21 cellular contexts compared by ENCODE assay signal in genomic region chr7:24840543-24840942, GRCh38.
DNase-seq lines count a peak whose midpoint lies in the region; ATAC-seq and TF ChIP-seq lines count a peak whose summit lies in the region.
"Had no signal": no experiment of that assay in that cellular context is flagged by ENCODE, and none has a peak within 500 bp of the region (broad histone marks: within the 10 kb centered on the region; RNA-seq: fewer than 3 reads in every experiment).

No MANE protein-coding gene starts in this region.

- no peak overlapping the region for H3K4me2 ChIP-seq in Karpas-422 (ENCODE audit: low read depth, low read length, poor library complexity, severe bottlenecking)

- H3K4me1 Mint-ChIP-seq in Calu3 (ENCODE audit: low read depth, unreplicated experiment) = peaks cover 42% of the 10 kb centered on the region
- peaks cover 26% of the 10 kb centered on the region for H3K4me1 Mint-ChIP-seq in T-helper 17 cell
- H3K4me1 Mint-ChIP-seq in stimulated activated naive CD8-positive, alpha-beta T cell treated with anti-CD3 and anti-CD28 coated beads, Interleukin-15, amount 100 ng/mL, for 72 hours = peaks cover 21% of the 10 kb centered on the region

- BruUV-seq in Calu3 (replicated peaks; lab: Mats Ljungman, UMichigan) = no TSS peak

- peaks cover 96% of the 10 kb centered on the region for H3K4me1 ChIP-seq in Karpas-422 (ENCODE audit: low read length)

- DNase-seq in Calu3 (no peak), Karpas-422 (no peak), T-helper 17 cell (no peak), fibroblast of the aortic adventitia (ENCODE audit: low read depth) (peak; percentile 35), NCI-H1105 (lab: John Stamatoyannopoulos, UW) (no peak)
- DNase-seq in stimulated activated naive CD8-positive, alpha-beta T cell treated with anti-CD3 and anti-CD28 coated beads, Interleukin-15, amount 100 ng/mL, for 72 hours = no peak
- DNase-seq: C1 segment of cervical spinal cord; CD4-positive, alpha-beta memory T cell; COR-L47; GF-D8; Kasumi-1; NCI-H1092 treated with DMSO at 0.1 percent for 48 hours; NCI-H2029; NCI-H446; NCI-H526; NCI-H82; NK-92 treated with Interleukin-12 subunit alpha and Interleukin-12 subunit beta, amount 100 ng/mL, for 24 hours; SHP77 treated with DMSO at 0.1 percent for 48 hours had no signal

- H3K27ac ChIP-seq in Karpas-422 (ENCODE audit: low read length) = peak overlapping the region; percentile 99
- H3K27ac ChIP-seq: HL-60 had no signal

- H3K9me3 Mint-ChIP-seq in Calu3 (ENCODE audit: low read depth, unreplicated experiment) = no peaks in the 10 kb centered on the region
- no peaks in the 10 kb centered on the region for H3K9me3 Mint-ChIP-seq in stimulated activated naive CD8-positive, alpha-beta T cell treated with anti-CD3 and anti-CD28 coated beads, Interleukin-15, amount 100 ng/mL, for 72 hours
- H3K9me3 Mint-ChIP-seq: CD4-positive, alpha-beta memory T cell had no signal

- H3K9ac ChIP-seq in Karpas-422 (ENCODE audit: low read length) = no peak overlapping the region

- no peak for TF ChIP-seq CTCF in Calu3 (IDR thresholded peaks at IDR 0.05; ENCODE audit: unreplicated experiment)
- no peak for TF ChIP-seq CTCF in fibroblast of the aortic adventitia (IDR thresholded peaks at IDR 0.05; ENCODE audit: insufficient read depth, low read length)

- no peaks in the 10 kb centered on the region for H3K9me2 ChIP-seq in Karpas-422 (replicated peaks; ENCODE audit: insufficient read depth, low read length)

- H3K4me3 ChIP-seq in Karpas-422 (ENCODE audit: low read length) (no peak overlapping the region), fibroblast of the aortic adventitia (ENCODE audit: low read depth, low read length) (no peak overlapping the region)

- CTCF ChIA-PET in Calu3 (lab: Charles Lee) = no interaction called here

- no peak overlapping the region for H2AFZ ChIP-seq in Karpas-422 (ENCODE audit: low read length)

- ATAC-seq in T-helper 17 cell (no peak), GM21423 (IDR thresholded peaks at IDR 0.05; ENCODE audit: unreplicated experiment) (no peak)
- ATAC-seq in stimulated activated naive CD8-positive, alpha-beta T cell treated with anti-CD3 and anti-CD28 coated beads, Interleukin-15, amount 100 ng/mL, for 72 hours = no peak
- ATAC-seq: Panc1 had no signal

- peaks cover 32% of the 10 kb centered on the region for H3K36me3 ChIP-seq in Karpas-422 (ENCODE audit: insufficient read depth, low read length)

- H3K27me3 ChIP-seq in Karpas-422 (ENCODE audit: low read length) = no peaks in the 10 kb centered on the region

- H3K27me3 Mint-ChIP-seq in Calu3 (ENCODE audit: unreplicated experiment) (no peaks in the 10 kb centered on the region), T-helper 17 cell (no peaks in the 10 kb centered on the region)
- H3K27me3 Mint-ChIP-seq in stimulated activated naive CD8-positive, alpha-beta T cell treated with anti-CD3 and anti-CD28 coated beads, Interleukin-15, amount 100 ng/mL, for 72 hours = no peaks in the 10 kb centered on the region
- H3K27me3 Mint-ChIP-seq: CD4-positive, alpha-beta memory T cell had no signal

- H3K79me2 ChIP-seq in Karpas-422 (ENCODE audit: low read length) = peaks cover 11% of the 10 kb centered on the region

- H3K4me3 Mint-ChIP-seq in Calu3 (ENCODE audit: low read depth, unreplicated experiment) = no peak overlapping the region
- no peak overlapping the region for H3K4me3 Mint-ChIP-seq in T-helper 17 cell
- H3K4me3 Mint-ChIP-seq in stimulated activated naive CD8-positive, alpha-beta T cell treated with anti-CD3 and anti-CD28 coated beads, Interleukin-15, amount 100 ng/mL, for 72 hours = no peak overlapping the region
- H3K4me3 Mint-ChIP-seq: CD4-positive, alpha-beta memory T cell had no signal

- no peaks in the 10 kb centered on the region for H3K9me3 ChIP-seq in Karpas-422 (ENCODE audit: low read length)
- no peaks in the 10 kb centered on the region for H3K9me3 ChIP-seq in T-helper 17 cell (ENCODE audit: control insufficient read depth, low read length, poor library complexity, severe bottlenecking)

- intact Hi-C loops in Calu3 (cut with micrococcal nuclease; ENCODE audit: unreplicated experiment) = no loop called here

- H3K27ac Mint-ChIP-seq in Calu3 (ENCODE audit: unreplicated experiment) = peak overlapping the region; percentile 45
- H3K27ac Mint-ChIP-seq in T-helper 17 cell = peak overlapping the region; percentile 32
- peak overlapping the region in 1 of 2 donors; percentile 15 for H3K27ac Mint-ChIP-seq in stimulated activated naive CD8-positive, alpha-beta T cell treated with anti-CD3 and anti-CD28 coated beads, Interleukin-15, amount 100 ng/mL, for 72 hours

- no peaks in the 10 kb centered on the region for H4K20me1 ChIP-seq in Karpas-422 (ENCODE audit: insufficient read depth, low read depth, low read length)

- H3K36me3 Mint-ChIP-seq in Calu3 (ENCODE audit: insufficient read depth, unreplicated experiment) (peaks cover 44% of the 10 kb centered on the region), T-helper 17 cell (ENCODE audit: low read depth) (peaks cover 10% of the 10 kb centered on the region)
